22 cellular contexts compared by ENCODE assay signal in genomic region chr1:209625791-209626285, GRCh38. TPM values are rescaled to one million over a fixed set of nuclear protein-coding genes. Genes with fewer than 3 reads are reported as not detected.
DNase-seq lines count a peak whose midpoint lies in the region; ATAC-seq and TF ChIP-seq lines count a peak whose summit lies in the region.
"Had no signal": no experiment of that assay in that cellular context is flagged by ENCODE, and none has a peak within 500 bp of the region (broad histone marks: within the 10 kb centered on the region; RNA-seq: fewer than 3 reads in every experiment).

No MANE protein-coding gene starts in this region.

- H3K36me3 ChIP-seq in lower lobe of right lung (peaks cover 10% of the 10 kb centered on the region), spleen (no peaks in the 10 kb centered on the region)
- H3K36me3 ChIP-seq: ovary had no signal

- H3K9me3 ChIP-seq in lower lobe of right lung (no peaks in the 10 kb centered on the region), spleen (no peaks in the 10 kb centered on the region)
- H3K9me3 ChIP-seq: colonic mucosa, ovary had no signal

- TF ChIP-seq POLR2A in spleen (IDR thresholded peaks at IDR 0.05), result no peak

- ATAC-seq in lower lobe of right lung, result peak in 1 of 2 donors; percentile 5
- ATAC-seq in HG02973 (IDR thresholded peaks at IDR 0.05; ENCODE audit: unreplicated experiment), result no peak
- ATAC-seq: left lobe of liver had no signal

- WGBS in spleen, 5 donors, result 85 to 93% (median 87%) methylated on average over 9 to 18 of the region's 18 CpGs

- peaks cover 22% of the 10 kb centered on the region for H3K4me1 ChIP-seq in lower lobe of right lung
- peaks cover 9 to 52% (median 29%) of the 10 kb centered on the region in 6 donors for H3K4me1 ChIP-seq in spleen
- H3K4me1 ChIP-seq: colonic mucosa had no signal

- no peaks in the 10 kb centered on the region for H3K27me3 ChIP-seq in lower lobe of right lung (ENCODE audit: low read depth)
- H3K27me3 ChIP-seq in spleen (replicated peaks in 1 of 7), result peaks cover 0 to 26% (median 5%) of the 10 kb centered on the region in 7 donors
- H3K27me3 ChIP-seq: colonic mucosa, ovary had no signal

- H3K27ac ChIP-seq in lower lobe of right lung (peak overlapping the region; percentile 48), spleen (peak overlapping the region in 5 of 8 donors; percentile 21 to 64 (median 56))
- H3K27ac ChIP-seq: 22Rv1, colonic mucosa, PC-9 had no signal

- H3K4me3 ChIP-seq in choroid plexus epithelial cell (ENCODE audit: low read depth, low read length) (no peak overlapping the region), lower lobe of right lung (no peak overlapping the region), spleen (no peak overlapping the region)
- H3K4me3 ChIP-seq: colonic mucosa, ovary, PC-9, smooth muscle cell had no signal

- intact Hi-C loops in lower lobe of right lung (cut with DNase I) (no loop called here), spleen (cut with DNase I; ENCODE audit: low total_unique reads) (loop anchor here (10.0 kb wide), 1 partner anchor 51 kb away; no protein-coding TSS in a partner anchor)

- TF ChIP-seq CTCF in choroid plexus epithelial cell (conservative IDR thresholded peaks at IDR 0.05; ENCODE audit: low read depth, low read length) (no peak), lower lobe of right lung (IDR thresholded peaks at IDR 0.05) (no peak), spleen (IDR thresholded peaks at IDR 0.05 in 8 of 11, conservative IDR thresholded peaks at IDR 0.05 in 3 of 11) (no peak)

- DNase-seq in DMS 273 (lab: John Stamatoyannopoulos, UW; ENCODE audit: unreplicated experiment) (peak; percentile 53), DMS 273 treated with DMSO at 0.1 percent for 48 hours (lab: John Stamatoyannopoulos, UW) (no peak), choroid plexus epithelial cell (ENCODE audit: low read depth) (peak; percentile 47), lower lobe of right lung (no peak), spleen (no peak), NCI-H2196 (lab: John Stamatoyannopoulos, UW; ENCODE audit: unreplicated experiment) (no peak)
- DNase-seq in activated CD4-positive, alpha-beta T cell treated with anti-CD3 and anti-CD28 coated beads for 4 hours, result no peak
- DNase-seq: activated CD4-positive, CD25-positive, alpha-beta regulatory T cell treated with anti-CD3 and anti-CD28 coated beads, Interleukin-2, amount 50 U/mL, for 72 hours; activated CD8-positive, alpha-beta memory T cell treated with anti-CD3 and anti-CD28 coated beads, Interleukin-2, amount 50 U/mL, for 4 hours; activated effector memory CD4-positive, alpha-beta T cell treated with anti-CD3 and anti-CD28 coated beads, Interleukin-2, amount 50 U/mL, for 16 hours; amniotic stem cell; colonic mucosa; KG1; NCI-H2081 treated with DMSO at 0.1 percent for 48 hours; NCI-H526 treated with DMSO at 0.1 percent for 48 hours; ovary; PC-9; stimulated activated CD8-positive, alpha-beta memory T cell treated with anti-CD3 and anti-CD28 coated beads, Interleukin-4, amount 100 ng/mL, for 48 hours had no signal

RNA-seq across cellular contexts. Expression of gene LAMB3, which starts 26.4 kb away (rescaled TPM):
- total RNA-seq in lower lobe of right lung, result 47.2 TPM
- total RNA-seq in spleen, result 1 to 10 TPM in 2 of 7 donors, under 1 TPM in 5; 0.43 to 3.4 (median 0.82) TPM
- polyA plus RNA-seq in spleen, result under 1 TPM; 0.54 to 0.93 (median 0.77) TPM

RNA-seq across cellular contexts. Expression of gene CAMK1G, which starts 42.3 kb away (rescaled TPM):
- 0.56 TPM for total RNA-seq in lower lobe of right lung
- total RNA-seq in spleen, result 10 to 100 TPM in 1 of 7 donors, 1 to 10 TPM in 6; 2.7 to 12.2 (median 4.7) TPM
- polyA plus RNA-seq in spleen, result 1 to 10 TPM in 1 of 3 donors, under 1 TPM in 2; 0.68 to 1.4 (median 0.76) TPM
- total RNA-seq: PC-9 had no signal
- polyA plus RNA-seq: smooth muscle cell had no signal

RNA-seq across cellular contexts. Expression of gene G0S2, which starts 49.4 kb away (rescaled TPM):
- 19.9 TPM for total RNA-seq in lower lobe of right lung
- total RNA-seq in spleen, result 100 to 1,000 TPM in 1 of 7 donors, 10 to 100 TPM in 6; 12.5 to 126 (median 22.3) TPM
- polyA plus RNA-seq in spleen, result 10 to 100 TPM; 34.2 to 77.0 (median 41.0) TPM

Comparison
In these comparisons a context has a peak if more than half of its experiments do, and no peak if none do; other contexts are left out.
1. DNase-seq: peak in DMS 273 (single experiment) and choroid plexus epithelial cell (single experiment); none in DMS 273 treated with DMSO at 0.1 percent for 48 hours (single experiment), lower lobe of right lung (single experiment), spleen (single experiment), NCI-H2196 (single experiment) and activated CD4-positive, alpha-beta T cell treated with anti-CD3 and anti-CD28 coated beads for 4 hours (0 of 2).
2. RNA of gene LAMB3, which starts 26.4 kb away (total RNA-seq): 47.2 TPM in lower lobe of right lung (single experiment); 0.43 to 3.4 TPM in spleen; every median in the first group is over 10 times any median in the second.